ENCODE assay signal across 8 cellular contexts in genomic region chr3:143302638-143303171, GRCh38.
DNase-seq lines count a peak whose midpoint lies in the region; ATAC-seq, FAIRE-seq and TF ChIP-seq lines count a peak whose summit lies in the region.

No MANE protein-coding gene starts in this region.

- H3K9me3 ChIP-seq in H9 (ENCODE audit: control insufficient read depth, low read depth, low read length) (no peaks in the 10 kb centered on the region), left ventricle myocardium inferior (replicated peaks) (no peaks in the 10 kb centered on the region), small intestine (ENCODE audit: control insufficient read depth, low read depth) (no peaks in the 10 kb centered on the region)

- H3K27me3 Mint-ChIP-seq in H9 (ENCODE audit: low read depth): 0 out of 2 replicates have a peak, but pooled peaks cover 1% of the 10 kb centered on the region
- H3K27me3 Mint-ChIP-seq in effector memory CD8-positive, alpha-beta T cell: no peaks in the 10 kb centered on the region

- peak overlapping the region in 2 of 3 experiments; percentile 7 to 62; a peak in 2 of 7 replicates for H3K27ac Mint-ChIP-seq in H9
- H3K27ac Mint-ChIP-seq in effector memory CD8-positive, alpha-beta T cell: peak overlapping the region in 1 of 2 donors; percentile 74

- no peak overlapping the region for H3K27ac ChIP-seq in H9 (ENCODE audit: insufficient read length, low read depth, low read length)
- peak overlapping the region; percentile 28 for H3K27ac ChIP-seq in left ventricle myocardium inferior (replicated peaks)
- no peak overlapping the region for H3K27ac ChIP-seq in small intestine (ENCODE audit: low read depth in 1 of 2, low read length in 1 of 2)

- H3K4me3 ChIP-seq in left ventricle myocardium inferior: no peak overlapping the region
- H3K4me3 ChIP-seq in small intestine (ENCODE audit: low read depth in 1 of 2, low read length in 2 of 2): no peak overlapping the region

- ATAC-seq in effector memory CD8-positive, alpha-beta T cell (replicated peaks): no peak

- H4K5ac ChIP-seq in H9 (ENCODE audit: insufficient read length, low read depth, low read length): no peak overlapping the region

- H3K4me3 Mint-ChIP-seq in H9: no peak overlapping the region
- H3K4me3 Mint-ChIP-seq in effector memory CD8-positive, alpha-beta T cell: no peak overlapping the region

- no peak overlapping the region for H4K8ac ChIP-seq in H9 (replicated peaks; ENCODE audit: insufficient read length, low read depth, low read length)

- no peak overlapping the region for H2AK5ac ChIP-seq in H9 (ENCODE audit: insufficient read length, low read length)

- H3K27me3 ChIP-seq in H9 (ENCODE audit: insufficient read depth, low read length) (no peaks in the 10 kb centered on the region), left ventricle myocardium inferior (ENCODE audit: low read depth) (no peaks in the 10 kb centered on the region), small intestine (ENCODE audit: control insufficient read depth in 2 of 2, insufficient read depth in 2 of 2, low read length in 2 of 2) (no peaks in the 10 kb centered on the region)

- no peak overlapping the region for H3K18ac ChIP-seq in H9 (ENCODE audit: insufficient read length, low read depth, low read length)

- H3K9me3 Mint-ChIP-seq in H9: no peaks in the 10 kb centered on the region
- no peaks in the 10 kb centered on the region for H3K9me3 Mint-ChIP-seq in effector memory CD8-positive, alpha-beta T cell

- H3T11ph ChIP-seq in H9 (ENCODE audit: low read length): no peak overlapping the region

- H3K4ac ChIP-seq in H9 (ENCODE audit: low read depth, low read length): no peak overlapping the region

- H2BK12ac ChIP-seq in H9 (ENCODE audit: insufficient read length, low read depth, low read length): no peak overlapping the region

- no peak for TF ChIP-seq CTCF in H9 (conservative IDR thresholded peaks at IDR 0.05)
- TF ChIP-seq CTCF in left ventricle myocardium inferior (IDR thresholded peaks at IDR 0.05; ENCODE audit: borderline replicate concordance): no peak

- no peaks in the 10 kb centered on the region for H3K79me1 ChIP-seq in H9 (ENCODE audit: insufficient read depth, low read depth, low read length, poor library complexity, severe bottlenecking)

- no peak overlapping the region for H4K91ac ChIP-seq in H9 (ENCODE audit: insufficient read length, low read depth, low read length)

- H3K4me2 ChIP-seq in H9 (ENCODE audit: insufficient read depth, insufficient read length, low read length): no peak overlapping the region

- no CpG with 5 or more reads among the region's 11 CpGs for WGBS in H9 (ENCODE audit: extremely low coverage, insufficient read length, low lambda C conversion rate)
- 55 to 80% (median 74%) methylated on average over 11 of the region's 11 CpGs for WGBS in small intestine, 3 donors

- H2BK5ac ChIP-seq in H9 (ENCODE audit: insufficient read length, low read length): no peak overlapping the region

- H3K4me1 Mint-ChIP-seq in H9: peaks cover 9 to 15% of the 10 kb centered on the region in 2 experiments; a peak in 2 of 4 replicates
- H3K4me1 Mint-ChIP-seq in effector memory CD8-positive, alpha-beta T cell (ENCODE audit: low read depth in 2 of 2): no peaks in the 10 kb centered on the region

- no peaks in the 10 kb centered on the region for H3K79me2 ChIP-seq in H9 (ENCODE audit: insufficient read depth, low read length)

- intact Hi-C loops in left ventricle myocardium inferior (cut with micrococcal nuclease): loop anchor here (10.0 kb wide), 1 partner anchor 142 kb away; no protein-coding TSS in a partner anchor

- H3K23me2 ChIP-seq in H9 (ENCODE audit: insufficient read length, low read depth, low read length, poor library complexity, severe bottlenecking): no peaks in the 10 kb centered on the region

- no peak overlapping the region for H2BK120ac ChIP-seq in H9 (ENCODE audit: low read depth, low read length, poor library complexity, severe bottlenecking)

- no peak overlapping the region for H2BK20ac ChIP-seq in H9 (ENCODE audit: low read depth, low read length, poor library complexity, severe bottlenecking)

- no peak overlapping the region for H2AFZ ChIP-seq in H9 (ENCODE audit: low read length)

- H3K9ac ChIP-seq in H9 (ENCODE audit: extremely low read depth, insufficient read length, low read length): no peak overlapping the region

- no peak overlapping the region for H3K23ac ChIP-seq in H9 (ENCODE audit: insufficient read length, low read depth, low read length)

- no peaks in the 10 kb centered on the region for H3K36me3 ChIP-seq in left ventricle myocardium inferior
- no peaks in the 10 kb centered on the region for H3K36me3 ChIP-seq in small intestine (ENCODE audit: control insufficient read depth in 2 of 2, insufficient read depth in 2 of 2, low read length in 2 of 2)

- H3K14ac ChIP-seq in H9 (ENCODE audit: insufficient read depth, low read length): no peak overlapping the region

- H3K56ac ChIP-seq in H9 (ENCODE audit: insufficient read length, low read depth, low read length): no peak overlapping the region

- no peak for FAIRE-seq in small intestine (lab: Jason Lieb, UNC)

- no peak overlapping the region for H2BK15ac ChIP-seq in H9 (ENCODE audit: low read depth, low read length)

- no peaks in the 10 kb centered on the region for H3K4me1 ChIP-seq in H9 (ENCODE audit: insufficient read depth, low read length)
- peaks cover 36% of the 10 kb centered on the region for H3K4me1 ChIP-seq in left ventricle myocardium inferior
- H3K4me1 ChIP-seq in small intestine (ENCODE audit: control insufficient read depth in 2 of 2, insufficient read depth in 1 of 2, low read depth in 1 of 2, low read length in 1 of 2): peaks cover 0 to 6% of the 10 kb centered on the region in 2 donors

- TF ChIP-seq POLR2A in erythroblast (IDR thresholded peaks at IDR 0.05; ENCODE audit: low read length): no peak

- DNase-seq in H9: peak; percentile 38
- peak; percentile 59 for DNase-seq in amniotic stem cell (lab: John Stamatoyannopoulos, UW)
- peak; percentile 58 for DNase-seq in left ventricle myocardium inferior
- DNase-seq in small intestine: peak; percentile 3
- no peak for DNase-seq in NCI-H82 (lab: John Stamatoyannopoulos, UW)
- no peak for DNase-seq in NCI-H2196 (lab: John Stamatoyannopoulos, UW; ENCODE audit: unreplicated experiment)
- no peak for DNase-seq in effector memory CD8-positive, alpha-beta T cell
- DNase-seq in erythroblast (lab: John Stamatoyannopoulos, UW): no peak

- no peaks in the 10 kb centered on the region for H3K36me3 Mint-ChIP-seq in H9 (ENCODE audit: insufficient read depth in 1 of 3, low read depth in 3 of 3)
- H3K36me3 Mint-ChIP-seq in effector memory CD8-positive, alpha-beta T cell (ENCODE audit: insufficient read depth): peaks cover 3% of the 10 kb centered on the region

- no peaks in the 10 kb centered on the region for H4K20me1 ChIP-seq in H9 (ENCODE audit: control insufficient read depth, insufficient read depth, insufficient read length)

Comparison
In these comparisons a context has a peak if more than half of its experiments do, and no peak if none do; other contexts are left out.
1. DNase-seq: peak in H9 (single experiment), amniotic stem cell (single experiment), left ventricle myocardium inferior (single experiment) and small intestine (single experiment); none in NCI-H82 (single experiment), NCI-H2196 (single experiment), effector memory CD8-positive, alpha-beta T cell (0 of 3) and erythroblast (0 of 2).